In the genomic region with DNA sequence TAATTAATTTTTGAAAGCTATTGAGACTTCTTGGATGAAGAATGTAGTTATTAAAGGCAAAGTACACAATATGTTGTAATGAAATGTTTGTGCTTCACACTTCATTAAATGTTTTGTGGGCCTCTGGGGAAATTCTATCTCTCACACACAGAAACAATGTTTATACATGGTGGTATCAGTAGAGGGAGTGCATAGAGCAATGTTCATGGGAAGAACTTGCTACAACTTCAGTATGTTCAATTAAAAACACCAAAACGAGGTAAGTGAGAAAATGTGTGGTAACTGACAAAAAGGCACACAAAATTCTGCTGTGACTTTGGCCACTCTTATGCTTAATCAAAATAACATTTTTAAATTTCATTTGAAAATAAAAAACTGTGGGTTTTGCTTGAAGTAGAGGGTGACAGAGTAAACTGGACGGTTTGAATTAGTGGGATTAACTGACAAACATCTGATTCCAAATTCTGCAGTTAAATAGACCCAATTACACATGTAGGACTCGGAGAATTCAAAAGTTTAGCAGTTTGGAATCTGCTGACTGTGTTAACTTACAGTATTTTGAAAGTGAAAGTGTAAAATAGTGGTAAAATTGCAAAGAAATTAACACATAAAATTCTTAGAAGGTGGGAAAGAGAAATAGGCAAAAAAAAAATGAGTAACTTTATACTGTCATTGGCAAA, we compare ENCODE assay signal across 9 cellular contexts.
DNase-seq lines count a peak whose midpoint lies in the region; ATAC-seq and TF ChIP-seq lines count a peak whose summit lies in the region.
"Had no signal": no experiment of that assay in that cellular context is flagged by ENCODE, and none has a peak within 500 bp of the region (broad histone marks: within the 10 kb centered on the region; RNA-seq: fewer than 3 reads in every experiment).

No MANE protein-coding gene starts in this region.

- TF ChIP-seq EP300 in SK-N-SH (IDR thresholded peaks at IDR 0.05; ENCODE audit: borderline replicate concordance in 1 of 2, low read depth in 1 of 2, low read length in 1 of 2) (no peak), stomach (IDR thresholded peaks at IDR 0.05) (no peak)

- H3K4me1 ChIP-seq in SK-N-SH (ENCODE audit: control insufficient read depth in 1 of 2, insufficient read depth in 2 of 2, low read depth in 1 of 2, low read length in 1 of 2) (no peaks in the 10 kb centered on the region; a peak in 2 of 4 replicates), SJCRH30 (peaks cover 4% of the 10 kb centered on the region; the same call in 1 of the 2 replicates), stomach (peaks cover 0 to 5% (median 2%) of the 10 kb centered on the region in 4 donors)

- H3K4me2 ChIP-seq in SK-N-SH, result peak overlapping the region; percentile 34; the same call in 1 of the 2 replicates

- POLR2A ChIA-PET in SK-N-SH (lab: Yijun Ruan, JAX), result no interaction called here

- intact Hi-C loops in stomach (cut with DNase I; ENCODE audit: low total_unique reads), result no loop called here

- ATAC-seq in SK-N-SH treated with all-trans-retinoic acid at 6 μM for 48 hours (no peak), GM21515 (IDR thresholded peaks at IDR 0.05; ENCODE audit: unreplicated experiment) (no peak), GM21825 (IDR thresholded peaks at IDR 0.05; ENCODE audit: unreplicated experiment) (no peak)

- H3K27ac ChIP-seq in SK-N-SH (ENCODE audit: low read depth in 2 of 2, low read length in 1 of 2) (no peak overlapping the region), SJCRH30 (peak overlapping the region; percentile 18), stomach (peak overlapping the region in 2 of 5 donors; percentile 19 to 37)
- H3K27ac ChIP-seq: C4-2B had no signal

- H2AFZ ChIP-seq in SK-N-SH (ENCODE audit: low read depth), result no peak overlapping the region; the same call in 1 of the 2 replicates

- H3K9me3 ChIP-seq in SK-N-SH (no peaks in the 10 kb centered on the region), SJCRH30 (replicated peaks) (no peaks in the 10 kb centered on the region), stomach (no peaks in the 10 kb centered on the region)

- DNase-seq in SK-N-SH (no peak), SJCRH30 (peak in 1 of 2 experiments; percentile 30), fibroblast of villous mesenchyme (ENCODE audit: low read depth) (peak; percentile 23), stomach (no peak), globus pallidus (ENCODE audit: low spot score) (no peak)

- H3K27me3 ChIP-seq in SK-N-SH (ENCODE audit: insufficient read depth) (no peaks in the 10 kb centered on the region), SJCRH30 (no peaks in the 10 kb centered on the region), stomach (no peaks in the 10 kb centered on the region)

- no peaks in the 10 kb centered on the region for H3K79me2 ChIP-seq in SK-N-SH (ENCODE audit: insufficient read depth)

- H3K9me2 ChIP-seq in SK-N-SH, result no peaks in the 10 kb centered on the region

- CTCF ChIA-PET in SK-N-SH (lab: Yijun Ruan, JAX), result interaction anchor here (1.1 kb wide), 1 partner anchor 40 kb away, joined by 4 read pairs; no protein-coding TSS in a partner anchor

- no peaks in the 10 kb centered on the region for H4K20me1 ChIP-seq in SK-N-SH (ENCODE audit: insufficient read depth)

- no peaks in the 10 kb centered on the region for H3F3A ChIP-seq in SK-N-SH (replicated peaks; ENCODE audit: insufficient read depth)

- H3K36me3 ChIP-seq in SK-N-SH (replicated peaks in 1 of 2; ENCODE audit: control insufficient read depth in 1 of 2, insufficient read depth in 2 of 2, low read length in 1 of 2) (no peaks in the 10 kb centered on the region), SJCRH30 (no peaks in the 10 kb centered on the region), stomach (no peaks in the 10 kb centered on the region)

- no peak for TF ChIP-seq POLR2A in stomach (IDR thresholded peaks at IDR 0.05)

- TF ChIP-seq RAD21 in SK-N-SH (IDR thresholded peaks at IDR 0.05; ENCODE audit: low read length), result no peak

- WGBS in SK-N-SH (ENCODE audit: low lambda C conversion rate), result 40% methylated on average over 3 of the region's 3 CpGs
- WGBS in stomach, 5 donors, result 34 to 51% (median 39%) methylated on average over 3 of the region's 3 CpGs

- no peak overlapping the region for H3K4me3 ChIP-seq in SK-N-SH (ENCODE audit: low read depth in 2 of 2, low read length in 1 of 2)
- peak overlapping the region; percentile 41 for H3K4me3 ChIP-seq in SJCRH30
- H3K4me3 ChIP-seq in fibroblast of villous mesenchyme (ENCODE audit: low read depth, low read length), result peak overlapping the region; percentile 48
- H3K4me3 ChIP-seq in stomach, result peak overlapping the region; percentile 20 to 32 (median 24)

- H3K9ac ChIP-seq in SK-N-SH, result no peak overlapping the region

- TF ChIP-seq CTCF in SK-N-SH (IDR thresholded peaks at IDR 0.05) (no peak), fibroblast of villous mesenchyme (IDR thresholded peaks at IDR 0.05; ENCODE audit: insufficient read depth, low read depth, low read length) (peak; percentile 27), stomach (IDR thresholded peaks at IDR 0.05) (no peak)

TF ChIP-seq in SK-N-SH, 30 proteins besides CTCF, POLR2A, EP300 and RAD21:
- TF ChIP-seq TEAD4 (IDR thresholded peaks at IDR 0.05; ENCODE audit: borderline replicate concordance, insufficient read depth), result no peak
- TF ChIP-seq JUND (IDR thresholded peaks at IDR 0.05), result no peak
- TF ChIP-seq GATA2 (CRISPR knock-in tag; IDR thresholded peaks at IDR 0.05), result no peak
- TF ChIP-seq SMC3 (IDR thresholded peaks at IDR 0.05; ENCODE audit: low read depth, low read length), result no peak
- TF ChIP-seq NFIC (IDR thresholded peaks at IDR 0.05; ENCODE audit: borderline replicate concordance), result no peak
- no peak for TF ChIP-seq FOSL2 (IDR thresholded peaks at IDR 0.05; ENCODE audit: borderline replicate concordance, low read depth)
- no peak for TF ChIP-seq TAF1 (IDR thresholded peaks at IDR 0.05; ENCODE audit: borderline replicate concordance, low read depth, low read length)
- no peak for TF ChIP-seq FOXJ3 (CRISPR knock-in tag; IDR thresholded peaks at IDR 0.05)
- no peak for TF ChIP-seq YY1 (IDR thresholded peaks at IDR 0.05; ENCODE audit: low read depth)
- TF ChIP-seq SIN3A (IDR thresholded peaks at IDR 0.05; ENCODE audit: borderline replicate concordance, low read depth, low read length), result no peak
- no peak for TF ChIP-seq TCF12 (IDR thresholded peaks at IDR 0.05)
- no peak for TF ChIP-seq GABPA (IDR thresholded peaks at IDR 0.05; ENCODE audit: low read depth)
- TF ChIP-seq, protein P1, sequence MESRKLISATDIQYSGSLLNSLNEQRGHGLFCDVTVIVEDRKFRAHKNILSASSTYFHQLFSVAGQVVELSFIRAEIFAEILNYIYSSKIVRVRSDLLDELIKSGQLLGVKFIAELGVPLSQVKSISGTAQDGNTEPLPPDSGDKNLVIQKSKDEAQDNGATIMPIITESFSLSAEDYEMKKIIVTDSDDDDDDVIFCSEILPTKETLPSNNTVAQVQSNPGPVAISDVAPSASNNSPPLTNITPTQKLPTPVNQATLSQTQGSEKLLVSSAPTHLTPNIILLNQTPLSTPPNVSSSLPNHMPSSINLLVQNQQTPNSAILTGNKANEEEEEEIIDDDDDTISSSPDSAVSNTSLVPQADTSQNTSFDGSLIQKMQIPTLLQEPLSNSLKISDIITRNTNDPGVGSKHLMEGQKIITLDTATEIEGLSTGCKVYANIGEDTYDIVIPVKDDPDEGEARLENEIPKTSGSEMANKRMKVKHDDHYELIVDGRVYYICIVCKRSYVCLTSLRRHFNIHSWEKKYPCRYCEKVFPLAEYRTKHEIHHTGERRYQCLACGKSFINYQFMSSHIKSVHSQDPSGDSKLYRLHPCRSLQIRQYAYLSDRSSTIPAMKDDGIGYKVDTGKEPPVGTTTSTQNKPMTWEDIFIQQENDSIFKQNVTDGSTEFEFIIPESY (IDR thresholded peaks at IDR 0.05; ENCODE audit: borderline replicate concordance, low read depth), result no peak
TF ChIP-seq in SK-N-SH: peak in this region for 0.

TF ChIP-seq in SK-N-SH treated with all-trans-retinoic acid at 6 μM for 48 hours, 23 proteins besides CTCF, POLR2A, EP300 and RAD21 (continues in another document):
- TF ChIP-seq ZFP30 (CRISPR knock-in tag; IDR thresholded peaks at IDR 0.05), result no peak
- no peak for TF ChIP-seq CSDC2 (CRISPR knock-in tag; IDR thresholded peaks at IDR 0.05)
- TF ChIP-seq, protein P2, sequence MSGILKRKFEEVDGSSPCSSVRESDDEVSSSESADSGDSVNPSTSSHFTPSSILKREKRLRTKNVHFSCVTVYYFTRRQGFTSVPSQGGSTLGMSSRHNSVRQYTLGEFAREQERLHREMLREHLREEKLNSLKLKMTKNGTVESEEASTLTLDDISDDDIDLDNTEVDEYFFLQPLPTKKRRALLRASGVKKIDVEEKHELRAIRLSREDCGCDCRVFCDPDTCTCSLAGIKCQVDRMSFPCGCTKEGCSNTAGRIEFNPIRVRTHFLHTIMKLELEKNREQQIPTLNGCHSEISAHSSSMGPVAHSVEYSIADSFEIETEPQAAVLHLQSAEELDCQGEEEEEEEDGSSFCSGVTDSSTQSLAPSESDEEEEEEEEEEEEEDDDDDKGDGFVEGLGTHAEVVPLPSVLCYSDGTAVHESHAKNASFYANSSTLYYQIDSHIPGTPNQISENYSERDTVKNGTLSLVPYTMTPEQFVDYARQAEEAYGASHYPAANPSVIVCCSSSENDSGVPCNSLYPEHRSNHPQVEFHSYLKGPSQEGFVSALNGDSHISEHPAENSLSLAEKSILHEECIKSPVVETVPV (CRISPR knock-in tag; IDR thresholded peaks at IDR 0.05), result no peak
- no peak for TF ChIP-seq SNAI2 (CRISPR knock-in tag; IDR thresholded peaks at IDR 0.05)
- TF ChIP-seq ESRRG (CRISPR knock-in tag; IDR thresholded peaks at IDR 0.05), result no peak
- TF ChIP-seq RARB (CRISPR knock-in tag; IDR thresholded peaks at IDR 0.05), result no peak
- no peak for TF ChIP-seq OSR1 (CRISPR knock-in tag; IDR thresholded peaks at IDR 0.05)
- TF ChIP-seq PPARA (CRISPR knock-in tag; IDR thresholded peaks at IDR 0.05; ENCODE audit: borderline replicate concordance), result no peak
- TF ChIP-seq, protein P3, sequence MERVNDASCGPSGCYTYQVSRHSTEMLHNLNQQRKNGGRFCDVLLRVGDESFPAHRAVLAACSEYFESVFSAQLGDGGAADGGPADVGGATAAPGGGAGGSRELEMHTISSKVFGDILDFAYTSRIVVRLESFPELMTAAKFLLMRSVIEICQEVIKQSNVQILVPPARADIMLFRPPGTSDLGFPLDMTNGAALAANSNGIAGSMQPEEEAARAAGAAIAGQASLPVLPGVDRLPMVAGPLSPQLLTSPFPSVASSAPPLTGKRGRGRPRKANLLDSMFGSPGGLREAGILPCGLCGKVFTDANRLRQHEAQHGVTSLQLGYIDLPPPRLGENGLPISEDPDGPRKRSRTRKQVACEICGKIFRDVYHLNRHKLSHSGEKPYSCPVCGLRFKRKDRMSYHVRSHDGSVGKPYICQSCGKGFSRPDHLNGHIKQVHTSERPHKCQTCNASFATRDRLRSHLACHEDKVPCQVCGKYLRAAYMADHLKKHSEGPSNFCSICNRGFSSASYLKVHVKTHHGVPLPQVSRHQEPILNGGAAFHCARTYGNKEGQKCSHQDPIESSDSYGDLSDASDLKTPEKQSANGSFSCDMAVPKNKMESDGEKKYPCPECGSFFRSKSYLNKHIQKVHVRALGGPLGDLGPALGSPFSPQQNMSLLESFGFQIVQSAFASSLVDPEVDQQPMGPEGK (CRISPR knock-in tag; IDR thresholded peaks at IDR 0.05; ENCODE audit: borderline replicate concordance), result no peak
- no peak for TF ChIP-seq ZNF8 (CRISPR knock-in tag; IDR thresholded peaks at IDR 0.05)
- TF ChIP-seq TOX (CRISPR knock-in tag; IDR thresholded peaks at IDR 0.05; ENCODE audit: borderline replicate concordance), result no peak

Comparison
In these comparisons a context has a peak if more than half of its experiments do, and no peak if none do; other contexts are left out.
1. H3K4me3 ChIP-seq: peak in SJCRH30 (single experiment), fibroblast of villous mesenchyme (single experiment) and stomach (4 of 4); none in SK-N-SH (0 of 2).